ENCODE assay signal across 8 cellular contexts in genomic region chr11:34916014-34916809, GRCh38. TPM values are rescaled to one million over a fixed set of nuclear protein-coding genes. Genes with fewer than 3 reads are reported as not detected.
A peak's percentile ranks its signal among the peaks of the same experiment; 100 is the strongest.
DNase-seq lines count a peak whose midpoint lies in the region; ATAC-seq and TF ChIP-seq lines count a peak whose summit lies in the region.

Gene APIP, minus strand, starts transcription at chr11:34916379. Its CDS starts 95 bp downstream, at chr11:34916284.
Gene PDHX, plus strand, starts transcription at chr11:34916618. Its CDS starts 38 bp downstream, at chr11:34916656.

- peaks cover 20% of the 10 kb centered on the region for H3K36me3 Mint-ChIP-seq in activated T-helper 2 cell treated with anti-CD3 and anti-CD28 coated beads, Interferon-gamma antibody, Interleukin-2, Interleukin-4, amounts not matched to agents 10 μg/mL and 5 μg/mL and 100 μg/mL, durations not matched to agents 14 hours and 24 hours and 36 hours (ENCODE audit: low read depth)
- H3K36me3 Mint-ChIP-seq in naive thymus-derived CD8-positive, alpha-beta T cell, result peaks cover 0 to 11% (median 0%) of the 10 kb centered on the region in 3 donors
- peaks cover 19 to 22% of the 10 kb centered on the region in 2 donors for H3K36me3 Mint-ChIP-seq in stimulated activated naive B cell treated with anti-CD40 and anti-IgM and Interleukin-4, amounts not matched to agents 10 μg/mL and 1 μg/mL and 100 μg/mL, for 72 hours

- H3F3A ChIP-seq in Loucy (ENCODE audit: low read depth), result no peaks in the 10 kb centered on the region

- intact Hi-C loops in activated T-helper 2 cell treated with anti-CD3 and anti-CD28 coated beads, Interferon-gamma antibody, Interleukin-2, Interleukin-4, amounts not matched to agents 10 μg/mL and 5 μg/mL and 100 μg/mL, durations not matched to agents 14 hours and 24 hours and 36 hours (cut with micrococcal nuclease), result loop anchor here (1.0 to 5.0 kb wide), 4 partner anchors 124 to 427 kb away; no protein-coding TSS in a partner anchor

- H3K27me3 Mint-ChIP-seq in activated T-helper 2 cell treated with anti-CD3 and anti-CD28 coated beads, Interferon-gamma antibody, Interleukin-2, Interleukin-4, amounts not matched to agents 10 μg/mL and 5 μg/mL and 100 μg/mL, durations not matched to agents 14 hours and 24 hours and 36 hours (ENCODE audit: low read depth), result no peaks in the 10 kb centered on the region
- H3K27me3 Mint-ChIP-seq in naive thymus-derived CD8-positive, alpha-beta T cell, result no peaks in the 10 kb centered on the region
- H3K27me3 Mint-ChIP-seq in stimulated activated naive B cell treated with anti-CD40 and anti-IgM and Interleukin-4, amounts not matched to agents 10 μg/mL and 1 μg/mL and 100 μg/mL, for 72 hours, result no peaks in the 10 kb centered on the region

- H3K9ac ChIP-seq in Loucy (ENCODE audit: low read depth, low read length, poor library complexity, severe bottlenecking), result peak within 1 kb of the TSS; percentile 88

- H3K9me2 ChIP-seq in Loucy (replicated peaks; ENCODE audit: low read depth, low read length), result no peaks in the 10 kb centered on the region

- H3K4me2 ChIP-seq in Loucy (ENCODE audit: low read depth, low read length, poor library complexity, severe bottlenecking), result peak within 1 kb of the TSS; percentile 94

- H3K4me3 ChIP-seq in H7 (ENCODE audit: insufficient read depth, low read depth, low read length) (peak within 1 kb of the TSS; percentile 95), Loucy (ENCODE audit: low read length, poor library complexity, severe bottlenecking) (peak within 1 kb of the TSS; percentile 94), RWPE2 (ENCODE audit: severe bottlenecking) (peak within 1 kb of the TSS; percentile 76), fibroblast of mammary gland (ENCODE audit: control insufficient read depth, low read depth, low read length) (peak within 1 kb of the TSS; percentile 93)

- H3K27ac Mint-ChIP-seq in activated T-helper 2 cell treated with anti-CD3 and anti-CD28 coated beads, Interferon-gamma antibody, Interleukin-2, Interleukin-4, amounts not matched to agents 10 μg/mL and 5 μg/mL and 100 μg/mL, durations not matched to agents 14 hours and 24 hours and 36 hours, result peak within 1 kb of the TSS; percentile 91
- peak within 1 kb of the TSS; percentile 93 to 99 (median 98) for H3K27ac Mint-ChIP-seq in naive thymus-derived CD8-positive, alpha-beta T cell
- H3K27ac Mint-ChIP-seq in stimulated activated naive B cell treated with anti-CD40 and anti-IgM and Interleukin-4, amounts not matched to agents 10 μg/mL and 1 μg/mL and 100 μg/mL, for 72 hours, result peak within 1 kb of the TSS; percentile 100

- H4K20me1 ChIP-seq in Loucy (ENCODE audit: insufficient read depth, low read length, poor library complexity, severe bottlenecking), result peaks cover 5% of the 10 kb centered on the region

- H3K9me3 ChIP-seq in Loucy (ENCODE audit: insufficient read depth, low read depth, low read length) (no peaks in the 10 kb centered on the region), RWPE2 (ENCODE audit: severe bottlenecking) (no peaks in the 10 kb centered on the region)

- H3K4me1 Mint-ChIP-seq in activated T-helper 2 cell treated with anti-CD3 and anti-CD28 coated beads, Interferon-gamma antibody, Interleukin-2, Interleukin-4, amounts not matched to agents 10 μg/mL and 5 μg/mL and 100 μg/mL, durations not matched to agents 14 hours and 24 hours and 36 hours (ENCODE audit: low read depth), result peaks cover 29% of the 10 kb centered on the region
- peaks cover 28 to 64% (median 48%) of the 10 kb centered on the region in 4 donors for H3K4me1 Mint-ChIP-seq in naive thymus-derived CD8-positive, alpha-beta T cell
- peaks cover 22 to 46% of the 10 kb centered on the region in 2 donors for H3K4me1 Mint-ChIP-seq in stimulated activated naive B cell treated with anti-CD40 and anti-IgM and Interleukin-4, amounts not matched to agents 10 μg/mL and 1 μg/mL and 100 μg/mL, for 72 hours

- peaks cover 71% of the 10 kb centered on the region for H3K79me2 ChIP-seq in Loucy (ENCODE audit: insufficient read depth, low read length)

- ATAC-seq in RWPE2 (ENCODE audit: low read depth), result peak; percentile 89
- ATAC-seq in naive thymus-derived CD8-positive, alpha-beta T cell, result peak; percentile 79 to 84
- peak; percentile 90 to 92 for ATAC-seq in stimulated activated naive B cell treated with anti-CD40 and anti-IgM and Interleukin-4, amounts not matched to agents 10 μg/mL and 1 μg/mL and 100 μg/mL, for 72 hours (replicated peaks)

- peaks cover 54% of the 10 kb centered on the region for H3K4me1 ChIP-seq in Loucy (ENCODE audit: insufficient read depth, low read length, poor library complexity, severe bottlenecking)
- H3K4me1 ChIP-seq in RWPE2 (ENCODE audit: insufficient read depth, poor library complexity, severe bottlenecking), result no peaks in the 10 kb centered on the region

- H3K27me3 ChIP-seq in H7 (ENCODE audit: control insufficient read depth, insufficient read depth, low read length), result no peaks in the 10 kb centered on the region
- no peaks in the 10 kb centered on the region for H3K27me3 ChIP-seq in Loucy (ENCODE audit: insufficient read depth, low read length, poor library complexity, severe bottlenecking)
- H3K27me3 ChIP-seq in RWPE2 (ENCODE audit: insufficient read depth, poor library complexity, severe bottlenecking), result no peaks in the 10 kb centered on the region

- H3K4me3 Mint-ChIP-seq in activated T-helper 2 cell treated with anti-CD3 and anti-CD28 coated beads, Interferon-gamma antibody, Interleukin-2, Interleukin-4, amounts not matched to agents 10 μg/mL and 5 μg/mL and 100 μg/mL, durations not matched to agents 14 hours and 24 hours and 36 hours (ENCODE audit: low read depth), result peak within 1 kb of the TSS; percentile 90
- H3K4me3 Mint-ChIP-seq in naive thymus-derived CD8-positive, alpha-beta T cell, result peak within 1 kb of the TSS; percentile 92 to 99 (median 98)
- peak within 1 kb of the TSS; percentile 99 to 100 for H3K4me3 Mint-ChIP-seq in stimulated activated naive B cell treated with anti-CD40 and anti-IgM and Interleukin-4, amounts not matched to agents 10 μg/mL and 1 μg/mL and 100 μg/mL, for 72 hours

- peak within 1 kb of the TSS; percentile 88 for H3K27ac ChIP-seq in RWPE2 (ENCODE audit: poor library complexity, severe bottlenecking)

- H3K36me3 ChIP-seq in H7 (replicated peaks; ENCODE audit: control insufficient read depth, insufficient read depth, low read length) (no peaks in the 10 kb centered on the region; the same call in 1 of the 2 replicates), Loucy (ENCODE audit: insufficient read depth, low read length) (no peaks in the 10 kb centered on the region), RWPE2 (ENCODE audit: low read depth) (peaks cover 24% of the 10 kb centered on the region; the same call in 1 of the 2 replicates)

- DNase-seq in ELR (ENCODE audit: low read depth) (peak; percentile 99), H7 (peak; percentile 98), RWPE2 (ENCODE audit: low spot score) (peak; percentile 99), fibroblast of mammary gland (ENCODE audit: low read depth) (peak; percentile 97)
- DNase-seq in activated T-helper 2 cell treated with anti-CD3 and anti-CD28 coated beads, Interferon-gamma antibody, Interleukin-2, Interleukin-4, amounts not matched to agents 10 μg/mL and 5 μg/mL and 100 μg/mL, durations not matched to agents 14 hours and 24 hours and 36 hours (ENCODE audit: low spot score), result peak; percentile 90
- DNase-seq in naive thymus-derived CD8-positive, alpha-beta T cell, result peak; percentile 77 to 97 (median 86)
- peak; percentile 94 for DNase-seq in stimulated activated naive B cell treated with anti-CD40 and anti-IgM and Interleukin-4, amounts not matched to agents 10 μg/mL and 1 μg/mL and 100 μg/mL, for 72 hours

- POLR2A ChIA-PET in naive thymus-derived CD8-positive, alpha-beta T cell (lab: Charles Lee), result interaction anchor here (0.7 to 1.9 kb wide), 7 partner anchors 9 to 811 kb away, joined by 3 to 13 read pairs (median 4); partner anchors contain the start of gene NAT10

- H2AFZ ChIP-seq in Loucy (ENCODE audit: low read length), result peak within 1 kb of the TSS; percentile 92

- H3K9me3 Mint-ChIP-seq in activated T-helper 2 cell treated with anti-CD3 and anti-CD28 coated beads, Interferon-gamma antibody, Interleukin-2, Interleukin-4, amounts not matched to agents 10 μg/mL and 5 μg/mL and 100 μg/mL, durations not matched to agents 14 hours and 24 hours and 36 hours, result no peaks in the 10 kb centered on the region
- H3K9me3 Mint-ChIP-seq in naive thymus-derived CD8-positive, alpha-beta T cell, result no peaks in the 10 kb centered on the region
- peaks cover 0 to 4% of the 10 kb centered on the region in 2 donors for H3K9me3 Mint-ChIP-seq in stimulated activated naive B cell treated with anti-CD40 and anti-IgM and Interleukin-4, amounts not matched to agents 10 μg/mL and 1 μg/mL and 100 μg/mL, for 72 hours

- no peak for TF ChIP-seq CTCF in Loucy (conservative IDR thresholded peaks at IDR 0.05; ENCODE audit: low read length)
- TF ChIP-seq CTCF in RWPE2 (IDR thresholded peaks at IDR 0.05; ENCODE audit: poor library complexity, severe bottlenecking), result no peak
- no peak for TF ChIP-seq CTCF in fibroblast of mammary gland (conservative IDR thresholded peaks at IDR 0.05; ENCODE audit: control insufficient read depth, insufficient read depth, low read depth, low read length)

RNA-seq across cellular contexts. Expression of gene APIP, which starts in this region (rescaled TPM):
- total RNA-seq in H7 (2014; rRNA removed; shearing (Covaris generic)), result 26.4 and 41.6 TPM in 2 replicates
- total RNA-seq in activated T-helper 2 cell treated with anti-CD3 and anti-CD28 coated beads, Interferon-gamma antibody, Interleukin-2, Interleukin-4, amounts not matched to agents 10 μg/mL and 5 μg/mL and 100 μg/mL, durations not matched to agents 14 hours and 24 hours and 36 hours, result 28.1 and 30.7 TPM in 2 replicates
- total RNA-seq in naive thymus-derived CD8-positive, alpha-beta T cell, result 10 to 100 TPM; 20.6 to 23.2 TPM
- polyA plus RNA-seq in naive thymus-derived CD8-positive, alpha-beta T cell, result 10 to 100 TPM; 15.1 to 17.4 (median 15.5) TPM

RNA-seq across cellular contexts. Expression of gene PDHX, which starts in this region (rescaled TPM):
- total RNA-seq in H7 (2014; rRNA removed; shearing (Covaris generic)), result 46.3 and 50.0 TPM in 2 replicates
- total RNA-seq in activated T-helper 2 cell treated with anti-CD3 and anti-CD28 coated beads, Interferon-gamma antibody, Interleukin-2, Interleukin-4, amounts not matched to agents 10 μg/mL and 5 μg/mL and 100 μg/mL, durations not matched to agents 14 hours and 24 hours and 36 hours, result 29.7 and 30.6 TPM in 2 replicates
- 10 to 100 TPM; 42.6 to 46.6 TPM for total RNA-seq in naive thymus-derived CD8-positive, alpha-beta T cell
- 10 to 100 TPM; 14.3 to 15.4 (median 15.3) TPM for polyA plus RNA-seq in naive thymus-derived CD8-positive, alpha-beta T cell

Comparison
In these comparisons a context has a peak if more than half of its experiments do, and no peak if none do; other contexts are left out.
1. Peak in every context shown above with its lines: DNase-seq, ATAC-seq, H3K4me3 ChIP-seq and H3K27ac ChIP-seq.